Comparison of ENCODE assay signal across 15 cellular contexts in the genomic region with DNA sequence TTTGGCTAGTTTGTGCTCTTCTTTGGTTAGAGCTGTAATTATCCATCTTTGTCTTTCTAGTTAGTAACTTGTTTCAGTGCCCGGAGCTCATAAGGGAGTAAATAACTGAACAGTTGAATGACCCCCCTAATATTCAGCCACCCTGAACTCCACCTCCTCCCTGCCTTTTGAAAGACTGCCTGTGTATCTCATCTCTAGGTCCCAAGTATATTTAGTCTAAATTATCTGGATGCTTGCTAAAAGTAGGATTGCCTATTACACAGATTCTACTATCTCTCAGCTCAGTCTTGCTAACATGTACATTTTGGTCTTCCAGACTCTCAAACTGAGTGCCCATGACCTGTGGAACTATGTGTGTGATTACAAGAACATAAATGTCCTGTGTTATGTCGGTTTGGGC.
DNase-seq lines count a peak whose midpoint lies in the region; ATAC-seq and TF ChIP-seq lines count a peak whose summit lies in the region.
"Had no signal": no experiment of that assay in that cellular context is flagged by ENCODE, and none has a peak within 500 bp of the region (broad histone marks: within the 10 kb centered on the region; RNA-seq: fewer than 3 reads in every experiment).

No MANE protein-coding gene starts in this region.

- peaks cover 26% of the 10 kb centered on the region for H3K4me1 Mint-ChIP-seq in nephron progenitor cell
- H3K4me1 Mint-ChIP-seq in activated T-helper 1 cell treated with anti-CD3 and anti-CD28 coated beads, Interleukin-12 subunit alpha, Interleukin-12 subunit beta, Interleukin-2, Interleukin-4 antibody, amounts not matched to agents 30 ng/mL and 10 ng/mL and 1 ng/mL, durations not matched to agents 14 hours and 24 hours and 36 hours (ENCODE audit: low read depth), result no peaks in the 10 kb centered on the region
- H3K4me1 Mint-ChIP-seq: B cell had no signal

- H3F3A ChIP-seq in Loucy (ENCODE audit: low read depth), result no peaks in the 10 kb centered on the region

- H3K4me3 ChIP-seq in Loucy (ENCODE audit: low read length, poor library complexity, severe bottlenecking), result no peak overlapping the region

- H3K9me2 ChIP-seq in Loucy (replicated peaks; ENCODE audit: low read depth, low read length), result no peaks in the 10 kb centered on the region

- DNase-seq in Right ventricle myocardium superior (no peak), left cardiac atrium (no peak), nephron progenitor cell (no peak), KG1 (lab: John Stamatoyannopoulos, UW) (no peak)
- no peak for DNase-seq in activated T-helper 1 cell treated with anti-CD3 and anti-CD28 coated beads, Interleukin-12 subunit alpha, Interleukin-12 subunit beta, Interleukin-2, Interleukin-4 antibody, amounts not matched to agents 30 ng/mL and 10 ng/mL and 1 ng/mL, durations not matched to agents 14 hours and 24 hours and 36 hours (ENCODE audit: low spot score)
- DNase-seq: C1 segment of cervical spinal cord; Calu3; CD4-positive, alpha-beta T cell; DMS 273 treated with DMSO at 0.1 percent for 48 hours; HCEC 1CT; HFFc6 had no signal

- peak overlapping the region; percentile 8 for H3K27ac Mint-ChIP-seq in nephron progenitor cell
- H3K27ac Mint-ChIP-seq in activated T-helper 1 cell treated with anti-CD3 and anti-CD28 coated beads, Interleukin-12 subunit alpha, Interleukin-12 subunit beta, Interleukin-2, Interleukin-4 antibody, amounts not matched to agents 30 ng/mL and 10 ng/mL and 1 ng/mL, durations not matched to agents 14 hours and 24 hours and 36 hours, result no peak overlapping the region
- H3K27ac Mint-ChIP-seq: B cell; CD4-positive, alpha-beta T cell; HFFc6 had no signal

- H2AFZ ChIP-seq in Loucy (ENCODE audit: low read length), result peak overlapping the region; percentile 38

- no peaks in the 10 kb centered on the region for H3K36me3 ChIP-seq in Loucy (ENCODE audit: insufficient read depth, low read length)

- H3K4me3 Mint-ChIP-seq in nephron progenitor cell, result no peak overlapping the region
- H3K4me3 Mint-ChIP-seq in activated T-helper 1 cell treated with anti-CD3 and anti-CD28 coated beads, Interleukin-12 subunit alpha, Interleukin-12 subunit beta, Interleukin-2, Interleukin-4 antibody, amounts not matched to agents 30 ng/mL and 10 ng/mL and 1 ng/mL, durations not matched to agents 14 hours and 24 hours and 36 hours, result no peak overlapping the region
- H3K4me3 Mint-ChIP-seq: B cell; CD4-positive, alpha-beta T cell; HFFc6 had no signal

- H3K4me2 ChIP-seq in Loucy (ENCODE audit: low read depth, low read length, poor library complexity, severe bottlenecking), result no peak overlapping the region

- H3K4me1 ChIP-seq in Loucy (ENCODE audit: insufficient read depth, low read length, poor library complexity, severe bottlenecking), result no peaks in the 10 kb centered on the region

- H3K27me3 Mint-ChIP-seq in nephron progenitor cell (ENCODE audit: low read depth, poor library complexity), result peaks cover 2% of the 10 kb centered on the region
- H3K27me3 Mint-ChIP-seq in activated T-helper 1 cell treated with anti-CD3 and anti-CD28 coated beads, Interleukin-12 subunit alpha, Interleukin-12 subunit beta, Interleukin-2, Interleukin-4 antibody, amounts not matched to agents 30 ng/mL and 10 ng/mL and 1 ng/mL, durations not matched to agents 14 hours and 24 hours and 36 hours (ENCODE audit: insufficient read depth), result no peaks in the 10 kb centered on the region
- H3K27me3 Mint-ChIP-seq: B cell; CD4-positive, alpha-beta T cell had no signal

- TF ChIP-seq CTCF in Loucy (conservative IDR thresholded peaks at IDR 0.05; ENCODE audit: low read length) (no peak), nephron progenitor cell (IDR thresholded peaks at IDR 0.05) (no peak)

- H3K79me2 ChIP-seq in Loucy (ENCODE audit: insufficient read depth, low read length), result no peaks in the 10 kb centered on the region

- no peaks in the 10 kb centered on the region for H3K27me3 ChIP-seq in Loucy (ENCODE audit: insufficient read depth, low read length, poor library complexity, severe bottlenecking)

- H3K9me3 ChIP-seq in Loucy (ENCODE audit: insufficient read depth, low read depth, low read length), result no peaks in the 10 kb centered on the region

- H4K20me1 ChIP-seq in Loucy (ENCODE audit: insufficient read depth, low read length, poor library complexity, severe bottlenecking), result no peaks in the 10 kb centered on the region

- intact Hi-C loops in Right ventricle myocardium superior (cut with DNase I) (no loop called here), left cardiac atrium (cut with DNase I) (loop anchor here in 1 of 2 donors (10.0 kb wide), 1 partner anchor 147 kb away; the partner anchor contains the start of gene GJA1)
- intact Hi-C loops in activated T-helper 1 cell treated with anti-CD3 and anti-CD28 coated beads, Interleukin-12 subunit alpha, Interleukin-12 subunit beta, Interleukin-2, Interleukin-4 antibody, amounts not matched to agents 30 ng/mL and 10 ng/mL and 1 ng/mL, durations not matched to agents 14 hours and 24 hours and 36 hours (cut with micrococcal nuclease), result no loop called here

- no peaks in the 10 kb centered on the region for H3K9me3 Mint-ChIP-seq in nephron progenitor cell
- H3K9me3 Mint-ChIP-seq in activated T-helper 1 cell treated with anti-CD3 and anti-CD28 coated beads, Interleukin-12 subunit alpha, Interleukin-12 subunit beta, Interleukin-2, Interleukin-4 antibody, amounts not matched to agents 30 ng/mL and 10 ng/mL and 1 ng/mL, durations not matched to agents 14 hours and 24 hours and 36 hours, result no peaks in the 10 kb centered on the region
- H3K9me3 Mint-ChIP-seq: CD4-positive, alpha-beta T cell; HFFc6 had no signal

- ATAC-seq in Right ventricle myocardium superior (ENCODE audit: poor library complexity), result peak; percentile 42
- ATAC-seq in left cardiac atrium, result no peak
- no peak for ATAC-seq in GM21619 (IDR thresholded peaks at IDR 0.05; ENCODE audit: unreplicated experiment)
- ATAC-seq: HepG2 had no signal

- no peaks in the 10 kb centered on the region for H3K36me3 Mint-ChIP-seq in nephron progenitor cell (ENCODE audit: low read depth)
- no peaks in the 10 kb centered on the region for H3K36me3 Mint-ChIP-seq in activated T-helper 1 cell treated with anti-CD3 and anti-CD28 coated beads, Interleukin-12 subunit alpha, Interleukin-12 subunit beta, Interleukin-2, Interleukin-4 antibody, amounts not matched to agents 30 ng/mL and 10 ng/mL and 1 ng/mL, durations not matched to agents 14 hours and 24 hours and 36 hours (ENCODE audit: low read depth)

- no peak overlapping the region for H3K9ac ChIP-seq in Loucy (ENCODE audit: low read depth, low read length, poor library complexity, severe bottlenecking)
